13 cellular contexts compared by ENCODE assay signal in the genomic region with DNA sequence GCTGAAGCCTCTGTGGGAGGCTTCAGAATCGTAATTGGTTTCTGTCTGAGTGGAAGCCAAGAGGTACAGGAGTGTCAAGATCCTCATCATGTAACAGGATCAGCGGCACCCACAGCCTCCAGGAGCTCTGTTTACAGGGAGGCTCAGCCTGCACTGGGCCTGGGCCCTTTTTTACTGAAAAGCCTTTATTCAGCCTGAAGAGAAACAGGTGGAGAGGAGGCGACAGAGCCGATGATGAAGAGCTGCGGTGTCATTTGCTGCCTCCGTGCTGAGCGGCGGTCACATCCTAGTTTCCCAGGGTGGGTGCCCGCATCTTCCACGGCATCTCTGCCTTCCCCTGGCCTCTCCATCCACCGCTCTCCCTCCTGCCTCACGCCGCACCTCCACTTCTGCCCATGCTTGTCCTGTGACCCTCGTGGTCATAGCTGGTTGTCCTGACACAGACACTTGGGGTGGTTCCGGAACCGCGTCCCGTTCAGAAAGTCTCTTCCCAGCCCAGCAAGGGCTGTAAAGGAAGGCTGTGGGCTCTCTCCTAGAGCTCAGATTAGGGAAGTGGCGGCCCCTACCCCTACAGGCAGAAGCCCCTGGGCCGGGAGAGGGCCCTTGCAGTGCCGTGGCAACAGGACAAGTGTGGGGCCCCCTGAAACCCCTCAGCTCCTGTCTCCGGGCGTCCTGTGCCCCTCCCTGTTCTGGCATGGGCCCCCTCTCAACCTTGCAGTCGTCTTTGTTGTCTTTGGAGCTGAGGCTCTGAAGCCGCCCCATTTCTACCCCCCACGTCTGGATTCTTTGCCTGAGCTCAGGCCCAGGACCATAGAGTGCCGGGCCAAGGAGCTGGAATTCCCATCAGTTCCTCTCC. TPM values are rescaled to one million over a fixed set of nuclear protein-coding genes. Genes with fewer than 3 reads are reported as not detected.
A peak's percentile ranks its signal among the peaks of the same experiment; 100 is the strongest.
DNase-seq lines count a peak whose midpoint lies in the region; TF ChIP-seq lines count a peak whose summit lies in the region.
"Had no signal": no experiment of that assay in that cellular context is flagged by ENCODE, and none has a peak within 500 bp of the region (broad histone marks: within the 10 kb centered on the region; RNA-seq: fewer than 3 reads in every experiment).

No MANE protein-coding gene starts in this region.

- H3K27ac ChIP-seq in osteoblast (ENCODE audit: low read depth, low read length) (no peak overlapping the region), OCI-LY7 (ENCODE audit: low read depth, low read length, poor library complexity, severe bottlenecking) (no peak overlapping the region), substantia nigra (ENCODE audit: low read depth, low read length, poor library complexity, severe bottlenecking) (no peak overlapping the region)
- H3K27ac ChIP-seq: colonic mucosa had no signal

- H2AFZ ChIP-seq in osteoblast (ENCODE audit: low read length) (no peak overlapping the region), OCI-LY7 (ENCODE audit: low read length) (no peak overlapping the region)

- no peak for DNase-seq in T-helper 1 cell
- peak; percentile 79 for DNase-seq in NCI-H2107 (lab: John Stamatoyannopoulos, UW)
- DNase-seq in osteoblast (ENCODE audit: insufficient read length, low spot score, missing footprints): peak; percentile 59
- no peak for DNase-seq in OCI-LY7 (ENCODE audit: low spot score)
- DNase-seq in SW480 (ENCODE audit: low spot score): no peak
- DNase-seq in substantia nigra (lab: John Stamatoyannopoulos, UW): no peak
- DNase-seq: colonic mucosa, COR-L47, NCI-H2171 treated with DMSO at 0.1 percent for 48 hours, occipital lobe had no signal

- H3K36me3 ChIP-seq in osteoblast (ENCODE audit: insufficient read depth, low read length) (peaks cover 3% of the 10 kb centered on the region), OCI-LY7 (ENCODE audit: insufficient read depth, low read length) (no peaks in the 10 kb centered on the region)
- H3K36me3 ChIP-seq: colonic mucosa had no signal

- intact Hi-C loops in OCI-LY7 (cut with micrococcal nuclease; ENCODE audit: unreplicated experiment): no loop called here

- H3K27me3 Mint-ChIP-seq in T-helper 1 cell treated with Interleukin-12 subunit alpha and Interleukin-12 subunit beta and Interleukin-4 antibody, amounts not matched to agents 30 μg/mL and 1 μg/mL, for 36 hours (ENCODE audit: low read depth): no peaks in the 10 kb centered on the region
- no peaks in the 10 kb centered on the region for H3K27me3 Mint-ChIP-seq in brain

- H3K9me2 ChIP-seq in OCI-LY7 (ENCODE audit: insufficient read depth, low read length): no peaks in the 10 kb centered on the region

- H4K20me1 ChIP-seq in osteoblast (ENCODE audit: insufficient read depth, low read length) (no peaks in the 10 kb centered on the region), OCI-LY7 (ENCODE audit: insufficient read depth, low read length) (no peaks in the 10 kb centered on the region)

- H3K9me3 Mint-ChIP-seq in T-helper 1 cell treated with Interleukin-12 subunit alpha and Interleukin-12 subunit beta and Interleukin-4 antibody, amounts not matched to agents 30 μg/mL and 1 μg/mL, for 36 hours: no peaks in the 10 kb centered on the region
- no peaks in the 10 kb centered on the region for H3K9me3 Mint-ChIP-seq in brain

- H3K27me3 ChIP-seq in osteoblast (ENCODE audit: insufficient read depth, low read length): no peaks in the 10 kb centered on the region
- H3K27me3 ChIP-seq: colonic mucosa had no signal

- H3K9me3 ChIP-seq in osteoblast (ENCODE audit: low read depth, low read length) (no peaks in the 10 kb centered on the region), OCI-LY7 (ENCODE audit: low read length) (no peaks in the 10 kb centered on the region)
- H3K9me3 ChIP-seq: colonic mucosa had no signal

- no TSS peak for BruUV-seq in OCI-LY7 (replicated peaks; lab: Mats Ljungman, UMichigan)

- peak overlapping the region; percentile 72 for H3K27ac Mint-ChIP-seq in T-helper 1 cell treated with Interleukin-12 subunit alpha and Interleukin-12 subunit beta and Interleukin-4 antibody, amounts not matched to agents 30 μg/mL and 1 μg/mL, for 36 hours
- peak overlapping the region; percentile 62 to 97 (median 81) for H3K27ac Mint-ChIP-seq in brain

- peaks cover 7% of the 10 kb centered on the region for H3K4me1 ChIP-seq in osteoblast (ENCODE audit: insufficient read depth, low read length)
- H3K4me1 ChIP-seq in OCI-LY7 (ENCODE audit: insufficient read depth, low read length, poor library complexity, severe bottlenecking): peaks cover 12% of the 10 kb centered on the region
- H3K4me1 ChIP-seq: colonic mucosa had no signal

- TF ChIP-seq CTCF in brain (conservative IDR thresholded peaks at IDR 0.05): no peak
- no peak for TF ChIP-seq CTCF in osteoblast (IDR thresholded peaks at IDR 0.05; ENCODE audit: extremely low read depth, low read depth, low read length)
- no peak for TF ChIP-seq CTCF in OCI-LY7 (conservative IDR thresholded peaks at IDR 0.05; ENCODE audit: low read length)

- H3K79me2 ChIP-seq in osteoblast (ENCODE audit: insufficient read depth, low read length) (no peaks in the 10 kb centered on the region), OCI-LY7 (ENCODE audit: insufficient read depth, low read depth, low read length) (no peaks in the 10 kb centered on the region)

- POLR2A ChIA-PET in OCI-LY7 (lab: Charles Lee): interaction anchor here (0.9 kb wide), 1 partner anchor 28 kb away, joined by 3 read pairs; no protein-coding TSS in a partner anchor

- H3K4me3 ChIP-seq in osteoblast (ENCODE audit: insufficient read depth, low read length) (no peak overlapping the region), OCI-LY7 (ENCODE audit: low read depth, low read length, poor library complexity, severe bottlenecking) (no peak overlapping the region)
- H3K4me3 ChIP-seq: colonic mucosa, skin epidermis had no signal

- CTCF ChIA-PET in OCI-LY7 (lab: Charles Lee; ENCODE audit: unreplicated experiment): no interaction called here

- H3K4me3 Mint-ChIP-seq in T-helper 1 cell treated with Interleukin-12 subunit alpha and Interleukin-12 subunit beta and Interleukin-4 antibody, amounts not matched to agents 30 μg/mL and 1 μg/mL, for 36 hours: peak overlapping the region; percentile 18
- H3K4me3 Mint-ChIP-seq in brain: peak overlapping the region in 2 of 5 experiments; percentile 39 to 44

- peaks cover 33% of the 10 kb centered on the region for H3K4me1 Mint-ChIP-seq in T-helper 1 cell treated with Interleukin-12 subunit alpha and Interleukin-12 subunit beta and Interleukin-4 antibody, amounts not matched to agents 30 μg/mL and 1 μg/mL, for 36 hours (ENCODE audit: low read depth)
- H3K4me1 Mint-ChIP-seq in brain: peaks cover 54% of the 10 kb centered on the region

- H3K4me2 ChIP-seq in osteoblast (ENCODE audit: insufficient read depth, low read length) (no peak overlapping the region), OCI-LY7 (ENCODE audit: low read length) (no peak overlapping the region)

- peaks cover 26% of the 10 kb centered on the region for H3K36me3 Mint-ChIP-seq in T-helper 1 cell treated with Interleukin-12 subunit alpha and Interleukin-12 subunit beta and Interleukin-4 antibody, amounts not matched to agents 30 μg/mL and 1 μg/mL, for 36 hours (ENCODE audit: low read depth)
- H3K36me3 Mint-ChIP-seq in brain: peaks cover 23% of the 10 kb centered on the region

RNA-seq across cellular contexts. Expression of a gene that starts 53.9 kb away (rescaled TPM):
- 35.2 TPM for polyA plus RNA-seq in brain (ENCODE audit: insufficient read depth, low read depth, low replicate concordance)
- total RNA-seq in osteoblast: 21.4 and 21.8 TPM in 2 replicates
- total RNA-seq in OCI-LY7 (2014; rRNA removed; shearing (Covaris generic)): 7.9 and 10.8 TPM in 2 replicates
- 23.6 and 23.8 TPM in 2 replicates for total RNA-seq in OCI-LY7 (2022)

Comparison
In these comparisons a context has a peak if more than half of its experiments do, and no peak if none do; other contexts are left out.
1. DNase-seq: peak in NCI-H2107 (single experiment) and osteoblast (single experiment); none in T-helper 1 cell (0 of 5), OCI-LY7 (single experiment), SW480 (single experiment) and substantia nigra (0 of 49).